ENCODE assay signal across 16 cellular contexts in the genomic region with DNA sequence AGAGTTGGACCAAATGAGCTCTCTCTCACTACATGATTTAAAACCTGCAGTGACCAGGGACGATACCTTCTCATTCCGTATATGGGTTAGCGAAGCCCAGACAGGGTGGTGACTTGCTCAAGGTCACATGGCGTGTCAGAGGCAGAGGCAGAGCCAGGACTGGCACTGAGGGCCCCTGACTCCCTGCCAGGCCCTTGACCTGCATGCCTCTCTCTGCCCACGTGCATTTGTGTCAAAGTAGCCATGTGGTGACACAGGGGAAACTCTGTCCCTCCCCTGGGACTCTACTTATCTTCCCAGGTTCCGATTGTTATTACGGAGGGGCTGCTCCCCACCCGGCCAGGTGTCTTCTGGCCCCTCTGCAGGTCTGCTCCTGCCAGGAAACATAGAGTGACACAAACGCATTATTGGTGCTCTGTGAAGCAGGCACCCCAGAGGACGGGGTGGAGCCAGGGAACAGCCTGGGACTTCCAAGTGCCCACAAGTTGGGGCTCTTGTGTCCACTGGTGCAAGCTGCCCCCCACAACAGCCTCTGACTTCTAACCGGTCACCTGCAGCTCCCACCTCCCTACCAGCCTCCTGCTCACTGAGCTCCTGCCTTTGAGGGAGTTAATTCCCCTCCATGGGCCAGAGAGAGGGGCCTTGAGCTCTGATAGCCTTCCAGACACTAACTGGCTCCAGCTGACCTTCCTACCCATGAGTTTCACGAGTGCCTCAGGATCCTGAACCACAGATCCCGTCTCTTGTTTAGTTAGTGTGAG. TPM values are rescaled to one million over a fixed set of nuclear protein-coding genes. Genes with fewer than 3 reads are reported as not detected.
DNase-seq lines count a peak whose midpoint lies in the region; ATAC-seq and TF ChIP-seq lines count a peak whose summit lies in the region.
"Had no signal": no experiment of that assay in that cellular context is flagged by ENCODE, and none has a peak within 500 bp of the region (broad histone marks: within the 10 kb centered on the region; RNA-seq: fewer than 3 reads in every experiment).

No MANE protein-coding gene starts in this region.

- H3K9me2 ChIP-seq in HCT116 (ENCODE audit: insufficient read depth): no peaks in the 10 kb centered on the region

- no peak for DNase-seq in HCT116 (ENCODE audit: low read depth, low spot score)
- peak; percentile 14 for DNase-seq in colonic mucosa
- peak in 2 of 3 donors; percentile 70 to 74 for DNase-seq in right lobe of liver
- peak; percentile 67 for DNase-seq in stomach
- no peak for DNase-seq in activated naive CD4-positive, alpha-beta T cell treated with anti-CD3 and anti-CD28 coated beads for 36 hours
- no peak for DNase-seq in activated T-helper 2 cell treated with anti-CD3 and anti-CD28 coated beads, Interferon-gamma antibody, Interleukin-2, Interleukin-4, amounts not matched to agents 10 μg/mL and 5 μg/mL and 100 μg/mL, durations not matched to agents 14 hours and 24 hours and 36 hours (ENCODE audit: low spot score)
- no peak for DNase-seq in stimulated activated CD4-positive, alpha-beta T cell treated with anti-CD3 and anti-CD28 coated beads, Interleukin-2, amount 100 ng/mL, for 48 hours
- DNase-seq: activated CD4-positive, alpha-beta T cell treated with anti-CD3 and anti-CD28 coated beads, Interleukin-2, amount 50 U/mL, for 48 hours; BE2C; NCI-H1694; NCI-H446; OCI-M1; substantia nigra had no signal

- RAD21 ChIA-PET in HCT116 (lab: Charles Lee; ENCODE audit: low non-redundant PET in 1 of 2, low total read pairs in 2 of 2, uncharacterized antibody in 2 of 2, unreplicated experiment in 2 of 2): no interaction called here

- H3K9ac ChIP-seq in HCT116 (ENCODE audit: low read length) (no peak overlapping the region), colonic mucosa (ENCODE audit: low read depth in 2 of 2, low read length in 2 of 2) (no peak overlapping the region)

- no peak for TF ChIP-seq CTCF in HCT116 (IDR thresholded peaks at IDR 0.05 in 2 of 3, conservative IDR thresholded peaks at IDR 0.05 in 1 of 3; ENCODE audit: borderline replicate concordance in 1 of 3, insufficient read depth in 1 of 3, low read depth in 2 of 3, low read length in 2 of 3)
- no peak for TF ChIP-seq CTCF in colonic mucosa (IDR thresholded peaks at IDR 0.05)
- no peak for TF ChIP-seq CTCF in right lobe of liver (IDR thresholded peaks at IDR 0.05)
- TF ChIP-seq CTCF in stomach (IDR thresholded peaks at IDR 0.05): no peak

- no peaks in the 10 kb centered on the region for H3K36me3 Mint-ChIP-seq in activated naive CD4-positive, alpha-beta T cell treated with anti-CD3 and anti-CD28 coated beads for 36 hours (ENCODE audit: low read depth)
- H3K36me3 Mint-ChIP-seq in activated T-helper 2 cell treated with anti-CD3 and anti-CD28 coated beads, Interferon-gamma antibody, Interleukin-2, Interleukin-4, amounts not matched to agents 10 μg/mL and 5 μg/mL and 100 μg/mL, durations not matched to agents 14 hours and 24 hours and 36 hours (ENCODE audit: low read depth): no peaks in the 10 kb centered on the region

- no peaks in the 10 kb centered on the region for H3K9me3 ChIP-seq in HCT116 (ENCODE audit: control insufficient read depth in 1 of 2, insufficient read depth in 1 of 2, low read depth in 1 of 2, low read length in 2 of 2)
- no peaks in the 10 kb centered on the region for H3K9me3 ChIP-seq in colonic mucosa
- no peaks in the 10 kb centered on the region for H3K9me3 ChIP-seq in right lobe of liver
- no peaks in the 10 kb centered on the region for H3K9me3 ChIP-seq in stomach
- H3K9me3 ChIP-seq: BE2C had no signal

- no peak overlapping the region for H2AFZ ChIP-seq in HCT116 (ENCODE audit: low read depth, low read length, poor library complexity, severe bottlenecking)

- intact Hi-C loops in HCT116 (cut with micrococcal nuclease) (no loop called here), colonic mucosa (cut with DNase I) (no loop called here), right lobe of liver (cut with DNase I) (no loop called here), stomach (cut with DNase I; ENCODE audit: low total_unique reads) (no loop called here)
- intact Hi-C loops in activated naive CD4-positive, alpha-beta T cell treated with anti-CD3 and anti-CD28 coated beads for 36 hours (cut with micrococcal nuclease): no loop called here
- intact Hi-C loops in activated T-helper 2 cell treated with anti-CD3 and anti-CD28 coated beads, Interferon-gamma antibody, Interleukin-2, Interleukin-4, amounts not matched to agents 10 μg/mL and 5 μg/mL and 100 μg/mL, durations not matched to agents 14 hours and 24 hours and 36 hours (cut with micrococcal nuclease): no loop called here

- H3K79me2 ChIP-seq in HCT116 (ENCODE audit: insufficient read depth, low read length): no peaks in the 10 kb centered on the region

- TF ChIP-seq POLR2A in HCT116 (IDR thresholded peaks at IDR 0.05; ENCODE audit: borderline replicate concordance, extremely low read depth, insufficient read depth, insufficient read length) (no peak), right lobe of liver (IDR thresholded peaks at IDR 0.05) (no peak), stomach (IDR thresholded peaks at IDR 0.05) (no peak)

- peak overlapping the region; percentile 10; the same call in 1 of the 2 replicates for H3K4me2 ChIP-seq in HCT116 (ENCODE audit: low read length)

- H3K4me1 Mint-ChIP-seq in activated naive CD4-positive, alpha-beta T cell treated with anti-CD3 and anti-CD28 coated beads for 36 hours (ENCODE audit: low read depth): no peaks in the 10 kb centered on the region
- peaks cover under 1% of the 10 kb centered on the region for H3K4me1 Mint-ChIP-seq in activated T-helper 2 cell treated with anti-CD3 and anti-CD28 coated beads, Interferon-gamma antibody, Interleukin-2, Interleukin-4, amounts not matched to agents 10 μg/mL and 5 μg/mL and 100 μg/mL, durations not matched to agents 14 hours and 24 hours and 36 hours (ENCODE audit: low read depth)
- H3K4me1 Mint-ChIP-seq: activated T-helper 17 cell treated with anti-CD3 and anti-CD28 coated beads, Interleukin-2, amount 50 U/mL, for 72 hours had no signal

- H3K4me1 ChIP-seq in HCT116 (ENCODE audit: control insufficient read depth in 1 of 2, insufficient read depth in 2 of 2, low read length in 2 of 2) (peaks cover 25 to 71% of the 10 kb centered on the region in 2 experiments), colonic mucosa (peaks cover 8% of the 10 kb centered on the region), right lobe of liver (no peaks in the 10 kb centered on the region), stomach (peaks cover 19 to 35% (median 22%) of the 10 kb centered on the region in 4 donors)
- H3K4me1 ChIP-seq: BE2C had no signal

- no peak for TF ChIP-seq RAD21 in HCT116 (IDR thresholded peaks at IDR 0.05; ENCODE audit: low read depth)

- POLR2A ChIA-PET in HCT116 (lab: Charles Lee): no interaction called here

- H3K4me3 Mint-ChIP-seq in activated naive CD4-positive, alpha-beta T cell treated with anti-CD3 and anti-CD28 coated beads for 36 hours: no peak overlapping the region
- no peak overlapping the region for H3K4me3 Mint-ChIP-seq in activated T-helper 2 cell treated with anti-CD3 and anti-CD28 coated beads, Interferon-gamma antibody, Interleukin-2, Interleukin-4, amounts not matched to agents 10 μg/mL and 5 μg/mL and 100 μg/mL, durations not matched to agents 14 hours and 24 hours and 36 hours (ENCODE audit: low read depth)
- H3K4me3 Mint-ChIP-seq: activated T-helper 17 cell treated with anti-CD3 and anti-CD28 coated beads, Interleukin-2, amount 50 U/mL, for 72 hours had no signal

- H4K20me1 ChIP-seq in HCT116 (ENCODE audit: insufficient read depth): no peaks in the 10 kb centered on the region

- no peak overlapping the region for H3K27ac Mint-ChIP-seq in activated naive CD4-positive, alpha-beta T cell treated with anti-CD3 and anti-CD28 coated beads for 36 hours
- H3K27ac Mint-ChIP-seq in activated T-helper 2 cell treated with anti-CD3 and anti-CD28 coated beads, Interferon-gamma antibody, Interleukin-2, Interleukin-4, amounts not matched to agents 10 μg/mL and 5 μg/mL and 100 μg/mL, durations not matched to agents 14 hours and 24 hours and 36 hours: no peak overlapping the region
- H3K27ac Mint-ChIP-seq: activated T-helper 17 cell treated with anti-CD3 and anti-CD28 coated beads, Interleukin-2, amount 50 U/mL, for 72 hours had no signal

- BruUV-seq in HCT116 (replicated peaks; lab: Mats Ljungman, UMichigan): no TSS peak

- CTCF ChIA-PET in HCT116 (lab: Charles Lee): interaction anchor here (1.4 kb wide), 1 partner anchor 19 kb away, joined by 6 read pairs; no protein-coding TSS in a partner anchor
- CTCF ChIA-PET in activated naive CD4-positive, alpha-beta T cell treated with anti-CD3 and anti-CD28 coated beads for 36 hours (lab: Charles Lee): interaction anchor here (0.6 to 1.4 kb wide), 3 partner anchors 20 to 49 kb away, joined by 3 to 4 read pairs (median 3); no protein-coding TSS in a partner anchor

- H3K4me3 ChIP-seq in HCT116 (replicated peaks in 1 of 2; ENCODE audit: low read depth in 1 of 2, low read length in 2 of 2): no peak overlapping the region
- H3K4me3 ChIP-seq in colonic mucosa: no peak overlapping the region
- no peak overlapping the region for H3K4me3 ChIP-seq in right lobe of liver
- H3K4me3 ChIP-seq in stomach: no peak overlapping the region

- no peaks in the 10 kb centered on the region for H3K9me3 Mint-ChIP-seq in activated naive CD4-positive, alpha-beta T cell treated with anti-CD3 and anti-CD28 coated beads for 36 hours
- no peaks in the 10 kb centered on the region for H3K9me3 Mint-ChIP-seq in activated T-helper 2 cell treated with anti-CD3 and anti-CD28 coated beads, Interferon-gamma antibody, Interleukin-2, Interleukin-4, amounts not matched to agents 10 μg/mL and 5 μg/mL and 100 μg/mL, durations not matched to agents 14 hours and 24 hours and 36 hours
- H3K9me3 Mint-ChIP-seq: activated T-helper 17 cell treated with anti-CD3 and anti-CD28 coated beads, Interleukin-2, amount 50 U/mL, for 72 hours had no signal

- WGBS in right lobe of liver (ENCODE audit: insufficient coverage, low coverage, low lambda C conversion rate, missing lambda C conversion rate): 47% methylated on average over 8 of the region's 13 CpGs
- 39 to 63% (median 49%) methylated on average over 10 to 13 of the region's 13 CpGs for WGBS in stomach, 5 donors

- ATAC-seq in HCT116 (no peak), right lobe of liver (peak; percentile 65 to 76 (median 72)), HG02642 (IDR thresholded peaks at IDR 0.05; ENCODE audit: poor library complexity, unreplicated experiment) (no peak)
- ATAC-seq: activated T-helper 17 cell treated with anti-CD3 and anti-CD28 coated beads, Interleukin-2, amount 50 U/mL, for 72 hours had no signal

- peaks cover 2% of the 10 kb centered on the region for H3K27me3 Mint-ChIP-seq in activated naive CD4-positive, alpha-beta T cell treated with anti-CD3 and anti-CD28 coated beads for 36 hours (ENCODE audit: low read depth)
- peaks cover 15% of the 10 kb centered on the region for H3K27me3 Mint-ChIP-seq in activated T-helper 2 cell treated with anti-CD3 and anti-CD28 coated beads, Interferon-gamma antibody, Interleukin-2, Interleukin-4, amounts not matched to agents 10 μg/mL and 5 μg/mL and 100 μg/mL, durations not matched to agents 14 hours and 24 hours and 36 hours (ENCODE audit: low read depth)

- H3K27me3 ChIP-seq in HCT116 (ENCODE audit: insufficient read depth, low read length) (no peaks in the 10 kb centered on the region), colonic mucosa (no peaks in the 10 kb centered on the region), right lobe of liver (no peaks in the 10 kb centered on the region), stomach (no peaks in the 10 kb centered on the region)
- H3K27me3 ChIP-seq: BE2C had no signal

- H3K36me3 ChIP-seq in HCT116 (ENCODE audit: control insufficient read depth in 1 of 2, insufficient read depth in 2 of 2, low read length in 2 of 2): no peaks in the 10 kb centered on the region
- H3K36me3 ChIP-seq in colonic mucosa: no peaks in the 10 kb centered on the region
- H3K36me3 ChIP-seq in right lobe of liver: no peaks in the 10 kb centered on the region
- no peaks in the 10 kb centered on the region for H3K36me3 ChIP-seq in stomach
- H3K36me3 ChIP-seq: BE2C had no signal

- TF ChIP-seq EP300 in stomach (IDR thresholded peaks at IDR 0.05): no peak

- H3K27ac ChIP-seq in HCT116 (ENCODE audit: low read depth, low read length) (no peak overlapping the region), colonic mucosa (no peak overlapping the region), right lobe of liver (no peak overlapping the region), stomach (no peak overlapping the region)

RNA-seq across cellular contexts. Expression of gene TINAGL1, which starts 7.2 kb away (rescaled TPM):
- total RNA-seq in HCT116 (2021; ENCODE audit: unreplicated experiment): 57.9 TPM
- 75.8 and 79.5 TPM in 2 replicates for polyA plus RNA-seq in HCT116 (2012)
- total RNA-seq in colonic mucosa: 100 to 1,000 TPM; 116 to 130 TPM
- 10 to 100 TPM; 10.1 to 40.4 (median 30.2) TPM for total RNA-seq in right lobe of liver
- total RNA-seq in stomach: 100 to 1,000 TPM in 4 of 5 donors, 10 to 100 TPM in 1; 88.1 to 691 (median 173) TPM
- polyA plus RNA-seq in stomach: 10 to 100 TPM; 17.9 to 43.8 (median 37.6) TPM
- total RNA-seq in activated naive CD4-positive, alpha-beta T cell treated with anti-CD3 and anti-CD28 coated beads for 36 hours: not detected
- total RNA-seq in activated T-helper 2 cell treated with anti-CD3 and anti-CD28 coated beads, Interferon-gamma antibody, Interleukin-2, Interleukin-4, amounts not matched to agents 10 μg/mL and 5 μg/mL and 100 μg/mL, durations not matched to agents 14 hours and 24 hours and 36 hours: not detected in 2 replicates
- total RNA-seq: activated T-helper 17 cell treated with anti-CD3 and anti-CD28 coated beads, Interleukin-2, amount 50 U/mL, for 72 hours had no signal

RNA-seq across cellular contexts. Expression of gene HCRTR1, which starts 48.4 kb away (rescaled TPM):
- total RNA-seq in HCT116 (2021; ENCODE audit: unreplicated experiment): not detected
- polyA plus RNA-seq in HCT116 (2012): not detected in 2 replicates
- not detected for total RNA-seq in colonic mucosa
- total RNA-seq in right lobe of liver: not detected
- total RNA-seq in stomach: not detected
- not detected for polyA plus RNA-seq in stomach
- total RNA-seq in activated naive CD4-positive, alpha-beta T cell treated with anti-CD3 and anti-CD28 coated beads for 36 hours: not detected
- total RNA-seq in activated T-helper 2 cell treated with anti-CD3 and anti-CD28 coated beads, Interferon-gamma antibody, Interleukin-2, Interleukin-4, amounts not matched to agents 10 μg/mL and 5 μg/mL and 100 μg/mL, durations not matched to agents 14 hours and 24 hours and 36 hours: not detected in 2 replicates
- total RNA-seq: activated T-helper 17 cell treated with anti-CD3 and anti-CD28 coated beads, Interleukin-2, amount 50 U/mL, for 72 hours; HT-29 had no signal

Comparison
In these comparisons a context has a peak if more than half of its experiments do, and no peak if none do; other contexts are left out.
1. ATAC-seq: peak in right lobe of liver (4 of 4); none in HCT116 (single experiment) and HG02642 (single experiment).
2. DNase-seq: peak in colonic mucosa (single experiment), right lobe of liver (2 of 3) and stomach (single experiment); none in HCT116 (single experiment), activated naive CD4-positive, alpha-beta T cell treated with anti-CD3 and anti-CD28 coated beads for 36 hours (single experiment), activated T-helper 2 cell treated with anti-CD3 and anti-CD28 coated beads, Interferon-gamma antibody, Interleukin-2, Interleukin-4, amounts not matched to agents 10 μg/mL and 5 μg/mL and 100 μg/mL, durations not matched to agents 14 hours and 24 hours and 36 hours (single experiment) and stimulated activated CD4-positive, alpha-beta T cell treated with anti-CD3 and anti-CD28 coated beads, Interleukin-2, amount 100 ng/mL, for 48 hours (0 of 2).
3. RNA of gene TINAGL1, which starts 7.2 kb away (total RNA-seq): 88.1 to 691 TPM in stomach, 116 to 130 TPM in colonic mucosa, 57.9 TPM in HCT116 (single experiment) and 10.1 to 40.4 TPM in right lobe of liver; not detected in activated naive CD4-positive, alpha-beta T cell treated with anti-CD3 and anti-CD28 coated beads for 36 hours and not detected in activated T-helper 2 cell treated with anti-CD3 and anti-CD28 coated beads, Interferon-gamma antibody, Interleukin-2, Interleukin-4, amounts not matched to agents 10 μg/mL and 5 μg/mL and 100 μg/mL, durations not matched to agents 14 hours and 24 hours and 36 hours; every median in the first group is over 10 times any median in the second.